ENCODE assay signal across 26 cellular contexts in genomic region chr5:41291323-41291722, GRCh38.
DNase-seq lines count a peak whose midpoint lies in the region; ATAC-seq, FAIRE-seq and TF ChIP-seq lines count a peak whose summit lies in the region.
"Had no signal": no experiment of that assay in that cellular context is flagged by ENCODE, and none has a peak within 500 bp of the region (broad histone marks: within the 10 kb centered on the region; RNA-seq: fewer than 3 reads in every experiment).

No MANE protein-coding gene starts in this region.

- H3K27me3 Mint-ChIP-seq in activated CD4-positive, alpha-beta T cell treated with anti-CD3 and anti-CD28 coated beads, Interleukin-2, amount 10 ng/mL, durations not matched to agents 7 days and 5 days = no peaks in the 10 kb centered on the region
- H3K27me3 Mint-ChIP-seq: CD4-positive, alpha-beta memory T cell; CD8-positive, alpha-beta memory T cell had no signal

- DNase-seq in HepG2 (ENCODE audit: low spot score) (no peak), right lobe of liver (no peak), K562 (ENCODE audit: extremely low read depth in 1 of 4, low spot score in 3 of 4) (no peak), small intestine (peak; percentile 20)
- DNase-seq in activated CD4-positive, alpha-beta T cell treated with anti-CD3 and anti-CD28 coated beads, Interleukin-2, amount 10 ng/mL, durations not matched to agents 7 days and 5 days = no peak
- DNase-seq: ACHN; BE2C; C1 segment of cervical spinal cord; CD4-positive, alpha-beta memory T cell; CD4-positive, CD25-positive, alpha-beta regulatory T cell; CD8-positive, alpha-beta memory T cell; COR-L47; DMS 273 treated with DMSO at 0.1 percent for 48 hours; DMS153; DMS53; DMS79; DND-41; EL; GF-D8 had no signal

- H3K4me1 ChIP-seq in HepG2 (ENCODE audit: insufficient read depth, low read length) (no peaks in the 10 kb centered on the region), right lobe of liver (no peaks in the 10 kb centered on the region), K562 (replicated peaks in 1 of 2; ENCODE audit: control insufficient read depth in 2 of 2, insufficient read depth in 2 of 2, low read length in 2 of 2) (no peaks in the 10 kb centered on the region), small intestine (ENCODE audit: control insufficient read depth in 2 of 2, insufficient read depth in 1 of 2, low read depth in 1 of 2, low read length in 1 of 2) (no peaks in the 10 kb centered on the region)
- H3K4me1 ChIP-seq: BE2C, BLaER1 had no signal

- in situ Hi-C loops in HepG2 (cut with HindIII; ENCODE audit: extremely low pct_ligation_motif_present, low pct_unique_long_range_greater_than_20kb) (no loop called here), K562 (cut with MboI) (no loop called here)

- TF ChIP-seq CTCF in HepG2 (CRISPR knock-in tag; IDR thresholded peaks at IDR 0.05) = no peak
- no peak for TF ChIP-seq CTCF in right lobe of liver (IDR thresholded peaks at IDR 0.05)
- TF ChIP-seq CTCF in K562 (IDR thresholded peaks at IDR 0.05 in 2 of 3, conservative IDR thresholded peaks at IDR 0.05 in 1 of 3; ENCODE audit: insufficient read depth in 2 of 3, low read depth in 1 of 3, low read length in 3 of 3) = no peak

- POLR2A ChIA-PET in HepG2 (lab: Yijun Ruan, JAX) (no interaction called here), K562 (lab: Yijun Ruan, JAX) (no interaction called here)
- POLR2A ChIA-PET in activated CD4-positive, alpha-beta T cell treated with anti-CD3 and anti-CD28 coated beads, Interleukin-2, amount 10 ng/mL, durations not matched to agents 7 days and 5 days (lab: Charles Lee) = no interaction called here

- intact Hi-C loops in HepG2 (cut with micrococcal nuclease; ENCODE audit: unreplicated experiment) = no loop called here
- intact Hi-C loops in right lobe of liver (cut with DNase I) = no loop called here
- intact Hi-C loops in K562 (cut with micrococcal nuclease) = no loop called here

- H3K79me2 ChIP-seq in HepG2 (ENCODE audit: insufficient read depth, low read length) = no peaks in the 10 kb centered on the region
- no peaks in the 10 kb centered on the region for H3K79me2 ChIP-seq in K562 (ENCODE audit: control insufficient read depth, insufficient read depth, low read length)

- no peaks in the 10 kb centered on the region for H3K36me3 ChIP-seq in HepG2 (replicated peaks in 1 of 2; ENCODE audit: control insufficient read depth in 1 of 2, insufficient read depth in 2 of 2, low read length in 2 of 2)
- H3K36me3 ChIP-seq in right lobe of liver = no peaks in the 10 kb centered on the region
- H3K36me3 ChIP-seq in K562 (ENCODE audit: control insufficient read depth, insufficient read depth, low read length) = no peaks in the 10 kb centered on the region
- no peaks in the 10 kb centered on the region for H3K36me3 ChIP-seq in small intestine (ENCODE audit: control insufficient read depth in 2 of 2, insufficient read depth in 2 of 2, low read length in 2 of 2)
- H3K36me3 ChIP-seq: BE2C, BLaER1 had no signal

- FAIRE-seq in HepG2 (lab: Jason Lieb, UNC) = no peak
- no peak for FAIRE-seq in K562 (lab: Jason Lieb, UNC)
- FAIRE-seq in small intestine (lab: Jason Lieb, UNC) = no peak
- FAIRE-seq: G401.6, GM12891, GM19239 had no signal

- no peaks in the 10 kb centered on the region for H3K36me3 Mint-ChIP-seq in activated CD4-positive, alpha-beta T cell treated with anti-CD3 and anti-CD28 coated beads, Interleukin-2, amount 10 ng/mL, durations not matched to agents 7 days and 5 days (ENCODE audit: low read depth)
- H3K36me3 Mint-ChIP-seq: CD14-positive monocyte; CD4-positive, alpha-beta memory T cell; CD4-positive, CD25-positive, alpha-beta regulatory T cell; CD8-positive, alpha-beta memory T cell had no signal

- TF ChIP-seq POLR2A in HepG2 (IDR thresholded peaks at IDR 0.05; ENCODE audit: insufficient read depth in 1 of 2, low read depth in 2 of 2, low read length in 2 of 2) (no peak), right lobe of liver (IDR thresholded peaks at IDR 0.05) (no peak), K562 (conservative IDR thresholded peaks at IDR 0.05) (no peak)

- CTCF ChIA-PET in HepG2 (lab: Yijun Ruan, JAX; ENCODE audit: low intra/inter-chr PET ratio, low total read pairs) (no interaction called here), K562 (lab: Yijun Ruan, JAX; ENCODE audit: low intra/inter-chr PET ratio) (no interaction called here)
- CTCF ChIA-PET in activated CD4-positive, alpha-beta T cell treated with anti-CD3 and anti-CD28 coated beads, Interleukin-2, amount 10 ng/mL, durations not matched to agents 7 days and 5 days (lab: Charles Lee) = no interaction called here

- H3K27ac ChIP-seq in HepG2 (ENCODE audit: extremely low read length, insufficient read depth, low read length) (no peak overlapping the region), right lobe of liver (no peak overlapping the region), K562 (ENCODE audit: extremely low read depth, low read depth, low read length) (no peak overlapping the region), small intestine (ENCODE audit: low read depth in 1 of 2, low read length in 1 of 2) (no peak overlapping the region)
- H3K27ac ChIP-seq: 22Rv1, BLaER1 had no signal

- H3K9me1 ChIP-seq in K562 (ENCODE audit: control insufficient read depth, insufficient read depth, low read length) = no peaks in the 10 kb centered on the region

- no peak for ATAC-seq in HepG2
- no peak for ATAC-seq in right lobe of liver
- ATAC-seq in K562 = no peak
- ATAC-seq in GM21390 (IDR thresholded peaks at IDR 0.05; ENCODE audit: unreplicated experiment) = no peak

- BruUV-seq in HepG2 (replicated peaks; lab: Mats Ljungman, UMichigan) (no TSS peak), K562 (replicated peaks; lab: Mats Ljungman, UMichigan) (no TSS peak)

- TF ChIP-seq RAD21 in HepG2 (CRISPR knock-in tag; IDR thresholded peaks at IDR 0.05) (no peak), K562 (CRISPR knock-in tag; conservative IDR thresholded peaks at IDR 0.05 in 1 of 2, IDR thresholded peaks at IDR 0.05 in 1 of 2) (no peak)

- H3K4me3 Mint-ChIP-seq in activated CD4-positive, alpha-beta T cell treated with anti-CD3 and anti-CD28 coated beads, Interleukin-2, amount 10 ng/mL, durations not matched to agents 7 days and 5 days = no peak overlapping the region
- H3K4me3 Mint-ChIP-seq: CD14-positive monocyte; CD4-positive, alpha-beta memory T cell; CD4-positive, CD25-positive, alpha-beta regulatory T cell; CD8-positive, alpha-beta memory T cell had no signal

- 3% methylated on average over 3 of the region's 3 CpGs for WGBS in HepG2 (ENCODE audit: low lambda C conversion rate)
- WGBS in right lobe of liver (ENCODE audit: insufficient coverage, low coverage, low lambda C conversion rate, missing lambda C conversion rate) = 69% methylated on average over 3 of the region's 3 CpGs
- 0% methylated on average over 3 of the region's 3 CpGs for WGBS in K562 (ENCODE audit: insufficient coverage, low coverage, missing lambda C conversion rate)
- WGBS in small intestine, 3 donors = 53 to 78% (median 56%) methylated on average over 3 of the region's 3 CpGs

- H3K4me3 ChIP-seq in HepG2 (replicated peaks in 1 of 3; ENCODE audit: insufficient read depth in 1 of 3, low read depth in 2 of 3, low read length in 3 of 3) = no peak overlapping the region
- no peak overlapping the region for H3K4me3 ChIP-seq in right lobe of liver
- no peak overlapping the region for H3K4me3 ChIP-seq in K562
- no peak overlapping the region for H3K4me3 ChIP-seq in small intestine (ENCODE audit: low read depth in 1 of 2, low read length in 2 of 2)
- H3K4me3 ChIP-seq: BLaER1 had no signal

- H3K27me3 ChIP-seq in HepG2 (ENCODE audit: control insufficient read depth in 1 of 2, insufficient read depth in 2 of 2, low read length in 2 of 2) = no peaks in the 10 kb centered on the region
- no peaks in the 10 kb centered on the region for H3K27me3 ChIP-seq in right lobe of liver
- no peaks in the 10 kb centered on the region for H3K27me3 ChIP-seq in K562 (ENCODE audit: control insufficient read depth in 2 of 2, insufficient read depth in 2 of 2, low read length in 2 of 2)
- no peaks in the 10 kb centered on the region for H3K27me3 ChIP-seq in small intestine (ENCODE audit: control insufficient read depth in 2 of 2, insufficient read depth in 2 of 2, low read length in 2 of 2)
- H3K27me3 ChIP-seq: BE2C, BLaER1 had no signal

- H3K4me2 ChIP-seq in HepG2 (ENCODE audit: low read depth, low read length) (no peak overlapping the region), K562 (ENCODE audit: insufficient read depth, low read length) (no peak overlapping the region)
- H3K4me2 ChIP-seq: BLaER1 had no signal

- H3K9me3 ChIP-seq in HepG2 (ENCODE audit: low read length) (peaks cover 23% of the 10 kb centered on the region), right lobe of liver (no peaks in the 10 kb centered on the region), K562 (replicated peaks; ENCODE audit: control insufficient read depth, insufficient read depth, low read depth, low read length) (peaks cover 5% of the 10 kb centered on the region; the same call in 1 of the 2 replicates), small intestine (ENCODE audit: control insufficient read depth, low read depth) (no peaks in the 10 kb centered on the region)
- H3K9me3 ChIP-seq: BE2C had no signal

- no peak overlapping the region for H3K27ac Mint-ChIP-seq in activated CD4-positive, alpha-beta T cell treated with anti-CD3 and anti-CD28 coated beads, Interleukin-2, amount 10 ng/mL, durations not matched to agents 7 days and 5 days
- H3K27ac Mint-ChIP-seq: CD14-positive monocyte; CD4-positive, alpha-beta memory T cell; CD4-positive, CD25-positive, alpha-beta regulatory T cell; CD8-positive, alpha-beta memory T cell had no signal

- no peaks in the 10 kb centered on the region for H3K4me1 Mint-ChIP-seq in activated CD4-positive, alpha-beta T cell treated with anti-CD3 and anti-CD28 coated beads, Interleukin-2, amount 10 ng/mL, durations not matched to agents 7 days and 5 days
- H3K4me1 Mint-ChIP-seq: CD14-positive monocyte; CD4-positive, alpha-beta memory T cell; CD4-positive, CD25-positive, alpha-beta regulatory T cell; CD8-positive, alpha-beta memory T cell had no signal

- H4K20me1 ChIP-seq in HepG2 (ENCODE audit: insufficient read depth, low read length) (no peaks in the 10 kb centered on the region), K562 (replicated peaks; ENCODE audit: control insufficient read depth, insufficient read depth, low read length) (no peaks in the 10 kb centered on the region)
- H4K20me1 ChIP-seq: BLaER1 had no signal

- no peak for TF ChIP-seq EP300 in HepG2 (IDR thresholded peaks at IDR 0.05; ENCODE audit: low read depth in 2 of 2, low read length in 2 of 2)
- TF ChIP-seq EP300 in HepG2 (CRISPR knock-in tag; IDR thresholded peaks at IDR 0.05; ENCODE audit: borderline replicate concordance) = no peak
- no peak for TF ChIP-seq EP300 in K562 (IDR thresholded peaks at IDR 0.05; ENCODE audit: low read length)

- H3K9ac ChIP-seq in HepG2 (ENCODE audit: insufficient read depth, low read depth, low read length) (no peak overlapping the region), K562 (ENCODE audit: insufficient read depth in 1 of 2, low read depth in 2 of 2, low read length in 2 of 2) (no peak overlapping the region)
- H3K9ac ChIP-seq: BLaER1 had no signal

- no peaks in the 10 kb centered on the region for H3K9me3 Mint-ChIP-seq in activated CD4-positive, alpha-beta T cell treated with anti-CD3 and anti-CD28 coated beads, Interleukin-2, amount 10 ng/mL, durations not matched to agents 7 days and 5 days
- H3K9me3 Mint-ChIP-seq: CD4-positive, alpha-beta memory T cell; CD8-positive, alpha-beta memory T cell had no signal

- H2AFZ ChIP-seq in HepG2 (ENCODE audit: low read length) = no peak overlapping the region
- no peak overlapping the region for H2AFZ ChIP-seq in K562 (ENCODE audit: low read depth, low read length)

Comparison
In these comparisons a context has a peak if more than half of its experiments do, and no peak if none do; other contexts are left out.
1. Of the 241 proteins assayed by ChIP-seq in both HepG2 and K562: peak only in HepG2: MAFF and MAFK; only in K562: none; in both: none; in neither: 239.